ENCODE assay signal across 12 cellular contexts in genomic region chr12:2268478-2269286, GRCh38.
A peak's percentile ranks its signal among the peaks of the same experiment; 100 is the strongest.
DNase-seq lines count a peak whose midpoint lies in the region; ATAC-seq, FAIRE-seq and TF ChIP-seq lines count a peak whose summit lies in the region.
"Had no signal": no experiment of that assay in that cellular context is flagged by ENCODE, and none has a peak within 500 bp of the region (broad histone marks: within the 10 kb centered on the region; RNA-seq: fewer than 3 reads in every experiment).

No MANE protein-coding gene starts in this region.

- H3K36me3 ChIP-seq in bronchial epithelial cell (ENCODE audit: control insufficient read depth, insufficient read depth, low read length) = no peaks in the 10 kb centered on the region
- H3K36me3 ChIP-seq in tibial artery = no peaks in the 10 kb centered on the region
- H3K36me3 ChIP-seq: cardiac muscle cell had no signal

- H3K27ac Mint-ChIP-seq in natural killer cell treated with Interleukin-12 subunit alpha and Interleukin-12 subunit beta and Interleukin-15 and Interleukin-18, amount 100 ng/mL, for 72 hours = no peak overlapping the region
- H3K27ac Mint-ChIP-seq in activated CD4-positive, alpha-beta T cell treated with anti-CD3 and anti-CD28 coated beads, Interleukin-2, amount 10 ng/mL, durations not matched to agents 7 days and 5 days = no peak overlapping the region

- H3K36me3 Mint-ChIP-seq in natural killer cell treated with Interleukin-12 subunit alpha and Interleukin-12 subunit beta and Interleukin-15 and Interleukin-18, amount 100 ng/mL, for 72 hours = no peaks in the 10 kb centered on the region
- H3K36me3 Mint-ChIP-seq in activated CD4-positive, alpha-beta T cell treated with anti-CD3 and anti-CD28 coated beads, Interleukin-2, amount 10 ng/mL, durations not matched to agents 7 days and 5 days (ENCODE audit: low read depth) = no peaks in the 10 kb centered on the region

- no peaks in the 10 kb centered on the region for H3K9me3 ChIP-seq in tibial artery

- H3K4me1 Mint-ChIP-seq in natural killer cell treated with Interleukin-12 subunit alpha and Interleukin-12 subunit beta and Interleukin-15 and Interleukin-18, amount 100 ng/mL, for 72 hours (ENCODE audit: low read depth in 2 of 2) = no peaks in the 10 kb centered on the region
- H3K4me1 Mint-ChIP-seq in activated CD4-positive, alpha-beta T cell treated with anti-CD3 and anti-CD28 coated beads, Interleukin-2, amount 10 ng/mL, durations not matched to agents 7 days and 5 days = no peaks in the 10 kb centered on the region

- H3K4me3 ChIP-seq in bronchial epithelial cell (ENCODE audit: low read depth, low read length) = no peak overlapping the region
- H3K4me3 ChIP-seq in tibial artery = no peak overlapping the region
- H3K4me3 ChIP-seq: cardiac muscle cell had no signal

- peaks cover 0 to 3% of the 10 kb centered on the region in 2 donors for H3K27me3 Mint-ChIP-seq in natural killer cell treated with Interleukin-12 subunit alpha and Interleukin-12 subunit beta and Interleukin-15 and Interleukin-18, amount 100 ng/mL, for 72 hours
- no peaks in the 10 kb centered on the region for H3K27me3 Mint-ChIP-seq in activated CD4-positive, alpha-beta T cell treated with anti-CD3 and anti-CD28 coated beads, Interleukin-2, amount 10 ng/mL, durations not matched to agents 7 days and 5 days

- H3K27ac ChIP-seq in tibial artery = peak overlapping the region; percentile 66 to 73
- H3K27ac ChIP-seq: cardiac muscle cell had no signal

- no peaks in the 10 kb centered on the region for H3K9me3 Mint-ChIP-seq in natural killer cell treated with Interleukin-12 subunit alpha and Interleukin-12 subunit beta and Interleukin-15 and Interleukin-18, amount 100 ng/mL, for 72 hours
- H3K9me3 Mint-ChIP-seq in activated CD4-positive, alpha-beta T cell treated with anti-CD3 and anti-CD28 coated beads, Interleukin-2, amount 10 ng/mL, durations not matched to agents 7 days and 5 days = no peaks in the 10 kb centered on the region

- H3K4me3 Mint-ChIP-seq in natural killer cell treated with Interleukin-12 subunit alpha and Interleukin-12 subunit beta and Interleukin-15 and Interleukin-18, amount 100 ng/mL, for 72 hours = no peak overlapping the region
- H3K4me3 Mint-ChIP-seq in activated CD4-positive, alpha-beta T cell treated with anti-CD3 and anti-CD28 coated beads, Interleukin-2, amount 10 ng/mL, durations not matched to agents 7 days and 5 days = no peak overlapping the region

- ATAC-seq in GM21526 (IDR thresholded peaks at IDR 0.05; ENCODE audit: low FRiP score, unreplicated experiment) = no peak
- ATAC-seq in natural killer cell treated with Interleukin-12 subunit alpha and Interleukin-12 subunit beta and Interleukin-15 and Interleukin-18, amount 100 ng/mL, for 72 hours = no peak

- H3K4me1 ChIP-seq in tibial artery = peaks cover 0 to 80% (median 57%) of the 10 kb centered on the region in 4 donors

- CTCF ChIA-PET in activated CD4-positive, alpha-beta T cell treated with anti-CD3 and anti-CD28 coated beads, Interleukin-2, amount 10 ng/mL, durations not matched to agents 7 days and 5 days (lab: Charles Lee) = no interaction called here

- peak; percentile 36 for FAIRE-seq in bronchial epithelial cell (lab: Jason Lieb, UNC)

- TF ChIP-seq CTCF in bronchial epithelial cell (IDR thresholded peaks at IDR 0.05; ENCODE audit: insufficient read depth, low read length, severe bottlenecking) = no peak
- TF ChIP-seq CTCF in tibial artery (IDR thresholded peaks at IDR 0.05) = no peak

- intact Hi-C loops in tibial artery (cut with DNase I; ENCODE audit: low total_unique reads) = loop anchor here (10.0 kb wide), 1 partner anchor 84 kb away; no protein-coding TSS in a partner anchor

- H3K27me3 ChIP-seq in bronchial epithelial cell (ENCODE audit: control insufficient read depth, insufficient read depth, low read length) = no peaks in the 10 kb centered on the region
- H3K27me3 ChIP-seq in tibial artery = no peaks in the 10 kb centered on the region
- H3K27me3 ChIP-seq: cardiac muscle cell had no signal

- POLR2A ChIA-PET in activated CD4-positive, alpha-beta T cell treated with anti-CD3 and anti-CD28 coated beads, Interleukin-2, amount 10 ng/mL, durations not matched to agents 7 days and 5 days (lab: Charles Lee) = no interaction called here

- DNase-seq in HT1080 (ENCODE audit: low read depth) = peak; percentile 48
- DNase-seq in bronchial epithelial cell (ENCODE audit: low read depth) = peak; percentile 63
- DNase-seq in kidney glomerular epithelial cell (lab: John Stamatoyannopoulos, UW) = peak; percentile 94
- DNase-seq in tibial artery = peak; percentile 42 to 71
- no peak for DNase-seq in NCI-H1417 treated with DMSO at 0.1 percent for 48 hours (lab: John Stamatoyannopoulos, UW)
- DNase-seq in natural killer cell treated with Interleukin-12 subunit alpha and Interleukin-12 subunit beta and Interleukin-15 and Interleukin-18, amount 100 ng/mL, for 72 hours (ENCODE audit: low spot score) = no peak
- DNase-seq in activated CD4-positive, alpha-beta T cell treated with anti-CD3 and anti-CD28 coated beads, Interleukin-2, amount 10 ng/mL, durations not matched to agents 7 days and 5 days = no peak
- DNase-seq: activated CD4-positive, alpha-beta T cell treated with anti-CD3 and anti-CD28 coated beads, Interleukin-2, amount 50 U/mL, for 4 hours; NCI-H1092 treated with DMSO at 0.1 percent for 48 hours; stimulated activated naive CD4-positive, alpha-beta T cell had no signal

Comparison
In these comparisons a context has a peak if more than half of its experiments do, and no peak if none do; other contexts are left out.
1. DNase-seq: peak in HT1080 (single experiment), bronchial epithelial cell (single experiment), kidney glomerular epithelial cell (single experiment) and tibial artery (2 of 2); none in NCI-H1417 treated with DMSO at 0.1 percent for 48 hours (single experiment), natural killer cell treated with Interleukin-12 subunit alpha and Interleukin-12 subunit beta and Interleukin-15 and Interleukin-18, amount 100 ng/mL, for 72 hours (single experiment) and activated CD4-positive, alpha-beta T cell treated with anti-CD3 and anti-CD28 coated beads, Interleukin-2, amount 10 ng/mL, durations not matched to agents 7 days and 5 days (single experiment).